ENCODE assay signal across 9 cellular contexts in genomic region chr3:42830437-42831320, GRCh38. TPM values are rescaled to one million over a fixed set of nuclear protein-coding genes. Genes with fewer than 3 reads are reported as not detected.
DNase-seq lines count a peak whose midpoint lies in the region; FAIRE-seq and TF ChIP-seq lines count a peak whose summit lies in the region.
"Had no signal": no experiment of that assay in that cellular context is flagged by ENCODE, and none has a peak within 500 bp of the region (broad histone marks: within the 10 kb centered on the region; RNA-seq: fewer than 3 reads in every experiment).

No MANE protein-coding gene starts in this region.

- no peak overlapping the region for H3K9ac ChIP-seq in neural progenitor cell

- no peaks in the 10 kb centered on the region for H3K27me3 Mint-ChIP-seq in neural progenitor cell (ENCODE audit: insufficient read depth, low read depth)

- no peaks in the 10 kb centered on the region for H4K20me1 ChIP-seq in neural progenitor cell (ENCODE audit: low read depth)

- H3K4me2 ChIP-seq in neural progenitor cell, result peak overlapping the region; percentile 57

- H3K36me3 Mint-ChIP-seq in neural progenitor cell, result no peaks in the 10 kb centered on the region

- no peaks in the 10 kb centered on the region for H3K36me3 ChIP-seq in bronchial epithelial cell (ENCODE audit: control insufficient read depth, insufficient read depth, low read length)
- no peaks in the 10 kb centered on the region for H3K36me3 ChIP-seq in neural progenitor cell

- no peak overlapping the region for H3K27ac Mint-ChIP-seq in neural progenitor cell
- H3K27ac Mint-ChIP-seq: activated B cell treated with CpG ODN at 0.5 μM for 24 hours had no signal

- peaks cover 8% of the 10 kb centered on the region for H3K4me1 ChIP-seq in neural progenitor cell

- no peaks in the 10 kb centered on the region for H3K9me3 ChIP-seq in neural progenitor cell (ENCODE audit: low read depth)

- no peaks in the 10 kb centered on the region for H3K79me2 ChIP-seq in neural progenitor cell (ENCODE audit: low read depth)

- no peak overlapping the region for H3K4me3 Mint-ChIP-seq in neural progenitor cell
- H3K4me3 Mint-ChIP-seq: activated B cell treated with CpG ODN at 0.5 μM for 24 hours had no signal

- H3K4me3 ChIP-seq in GM12865 (ENCODE audit: low read depth, low read length), result no peak overlapping the region
- H3K4me3 ChIP-seq in bronchial epithelial cell (ENCODE audit: low read depth, low read length), result no peak overlapping the region
- H3K4me3 ChIP-seq in neural progenitor cell, result peak overlapping the region; percentile 5

- TF ChIP-seq CTCF in GM12865 (IDR thresholded peaks at IDR 0.05; ENCODE audit: insufficient read depth, low read depth, low read length, missing control alignments) (peak; percentile 17), bronchial epithelial cell (IDR thresholded peaks at IDR 0.05; ENCODE audit: insufficient read depth, low read length, severe bottlenecking) (peak; percentile 64), neural progenitor cell (IDR thresholded peaks at IDR 0.05) (peak; percentile 66)

- H3F3A ChIP-seq in neural progenitor cell (ENCODE audit: low read depth), result peaks cover 6% of the 10 kb centered on the region

- H3K27me3 ChIP-seq in bronchial epithelial cell (ENCODE audit: control insufficient read depth, insufficient read depth, low read length), result no peaks in the 10 kb centered on the region
- H3K27me3 ChIP-seq in neural progenitor cell, result no peaks in the 10 kb centered on the region

- H3K4me1 Mint-ChIP-seq in neural progenitor cell, result peaks cover 3% of the 10 kb centered on the region

- no peaks in the 10 kb centered on the region for H3K9me3 Mint-ChIP-seq in neural progenitor cell
- H3K9me3 Mint-ChIP-seq: activated B cell treated with CpG ODN at 0.5 μM for 24 hours had no signal

- peak; percentile 13 for DNase-seq in GM12865 (ENCODE audit: low read depth)
- DNase-seq in NCI-H2081 (lab: John Stamatoyannopoulos, UW), result peak; percentile 53 to 65
- DNase-seq in bronchial epithelial cell (ENCODE audit: low read depth), result peak; percentile 54
- DNase-seq in neural progenitor cell (ENCODE audit: low spot score), result peak; percentile 77
- no peak for DNase-seq in C1 segment of cervical spinal cord (lab: John Stamatoyannopoulos, UW)
- DNase-seq in Ammon's horn (ENCODE audit: low spot score), result no peak
- no peak for DNase-seq in cerebellar cortex (ENCODE audit: low spot score)
- DNase-seq in H4 (ENCODE audit: low spot score), result no peak

- FAIRE-seq in bronchial epithelial cell (lab: Jason Lieb, UNC), result no peak

- H3K27ac ChIP-seq in neural progenitor cell, result no peak overlapping the region

- peak overlapping the region; percentile 96 for H2AFZ ChIP-seq in neural progenitor cell (replicated peaks)

RNA-seq across cellular contexts. Expression of gene ACKR2, which starts 21.4 kb away (rescaled TPM):
- total RNA-seq in bronchial epithelial cell (1.3 and 3.3 TPM in 2 replicates), neural progenitor cell (ENCODE audit: low replicate concordance) (not detected in 2 replicates)
- total RNA-seq in H4 (2014; rRNA removed; shearing (Covaris generic)), result not detected in 2 replicates

RNA-seq across cellular contexts. Expression of gene HIGD1A, which starts 26.4 kb away (rescaled TPM):
- total RNA-seq in bronchial epithelial cell (219 and 291 TPM in 2 replicates), neural progenitor cell (ENCODE audit: low replicate concordance) (110 and 181 TPM in 2 replicates)
- 134 and 182 TPM in 2 replicates for total RNA-seq in H4 (2014; rRNA removed; shearing (Covaris generic))

RNA-seq across cellular contexts. Expression of gene CYP8B1, which starts 45.0 kb away (rescaled TPM):
- total RNA-seq in bronchial epithelial cell (not detected in 2 replicates), neural progenitor cell (ENCODE audit: low replicate concordance) (not detected in 2 replicates)
- not detected in 2 replicates for total RNA-seq in H4 (2014; rRNA removed; shearing (Covaris generic))
- total RNA-seq: activated B cell treated with CpG ODN at 0.5 μM for 24 hours had no signal

RNA-seq across cellular contexts. Expression of gene CCDC13, which starts 57.6 kb away (rescaled TPM):
- total RNA-seq in bronchial epithelial cell, result 1.4 and 1.6 TPM in 2 replicates
- 1.1 TPM in 1 of 2 replicates, not detected in the other for total RNA-seq in neural progenitor cell (ENCODE audit: low replicate concordance)
- total RNA-seq in H4 (2014; rRNA removed; shearing (Covaris generic)), result not detected in 2 replicates

Comparison
In these comparisons a context has a peak if more than half of its experiments do, and no peak if none do; other contexts are left out.
1. DNase-seq: peak in GM12865 (single experiment), NCI-H2081 (2 of 2), bronchial epithelial cell (single experiment) and neural progenitor cell (single experiment); none in C1 segment of cervical spinal cord (0 of 14), Ammon's horn (single experiment), cerebellar cortex (single experiment) and H4 (single experiment).
2. Peak in every context shown above with its lines, with median percentiles within 50 percentile points of each other: CTCF ChIP-seq.